ENCODE assay signal across 11 cellular contexts in the genomic region with DNA sequence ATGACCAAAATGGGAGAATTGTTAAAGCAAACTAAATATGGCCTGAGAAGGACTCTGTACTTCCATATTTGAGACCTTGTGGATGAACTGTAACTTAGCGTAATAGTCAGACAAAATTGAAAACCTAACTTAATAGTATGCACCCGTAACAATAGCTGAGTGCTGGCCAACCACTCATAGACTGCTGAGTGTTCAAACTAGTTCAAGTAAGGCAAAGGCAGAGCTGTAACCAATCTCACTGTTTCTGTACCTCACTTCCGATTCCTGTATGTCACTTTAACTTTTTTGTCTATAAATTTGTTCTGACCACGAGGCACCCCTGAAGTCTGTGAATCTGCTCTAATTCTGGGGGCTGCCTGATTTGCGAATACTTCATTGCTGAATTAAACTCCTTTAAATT.
"Had no signal": no experiment of that assay in that cellular context is flagged by ENCODE, and none has a peak within 500 bp of the region (broad histone marks: within the 10 kb centered on the region; RNA-seq: fewer than 3 reads in every experiment).

No MANE protein-coding gene starts in this region.

- FAIRE-seq: H1, H54 had no signal

- H3K4me3 ChIP-seq: GM23248, GM23338, HAP-1 had no signal

- H3K4me1 ChIP-seq: HAP-1 had no signal

- H3K36me3 ChIP-seq: HAP-1 had no signal

- H3K27ac ChIP-seq: GM23248 had no signal

- H2AFZ ChIP-seq: GM23248, GM23338 had no signal

- H3K4me2 ChIP-seq: GM23338 had no signal

- H3K9me3 ChIP-seq: HAP-1 had no signal

- DNase-seq: GM23248, GOT3, H7, H9, HCEC 1CT, HFFc6 had no signal

- H3K9ac ChIP-seq: GM23248 had no signal

- ATAC-seq: GM23338, HCT116 had no signal
